Comparison of ENCODE assay signal across 11 cellular contexts in genomic region chr3:170585937-170586310, GRCh38. TPM values are rescaled to one million over a fixed set of nuclear protein-coding genes. Genes with fewer than 3 reads are reported as not detected.
DNase-seq lines count a peak whose midpoint lies in the region; TF ChIP-seq lines count a peak whose summit lies in the region.
"Had no signal": no experiment of that assay in that cellular context is flagged by ENCODE, and none has a peak within 500 bp of the region (broad histone marks: within the 10 kb centered on the region; RNA-seq: fewer than 3 reads in every experiment).

TSS of gene SLC7A14 (minus strand) at chr3:170586075. CDS start at chr3:170526936, 59,139 bp downstream.

- H3K4me1 Mint-ChIP-seq in glutamatergic neuron (ENCODE audit: low read depth, unreplicated experiment), result peaks cover 19% of the 10 kb centered on the region
- H3K4me1 Mint-ChIP-seq: activated naive CD4-positive, alpha-beta T cell treated with anti-CD3 and anti-CD28 coated beads, Interleukin-2, amount 50 U/mL, for 24 hours; natural killer cell had no signal

- intact Hi-C loops in prostate gland (cut with DNase I), result no loop called here

- H3K9me3 Mint-ChIP-seq in glutamatergic neuron (ENCODE audit: unreplicated experiment), result peaks cover 5% of the 10 kb centered on the region

- TF ChIP-seq POLR2A in prostate gland (IDR thresholded peaks at IDR 0.05), result no peak

- H3K9me3 ChIP-seq in HUES64 (ENCODE audit: insufficient read depth, low read depth, low read length), result no peaks in the 10 kb centered on the region
- no peaks in the 10 kb centered on the region for H3K9me3 ChIP-seq in prostate gland

- peak within 1 kb of the TSS; percentile 61 for H3K4me3 ChIP-seq in HUES64 (ENCODE audit: low read length)
- peak within 1 kb of the TSS; percentile 15 to 20 for H3K4me3 ChIP-seq in prostate gland

- TF ChIP-seq CTCF in glutamatergic neuron (IDR thresholded peaks at IDR 0.05; ENCODE audit: partially characterized antibody, unreplicated experiment) (no peak), prostate gland (IDR thresholded peaks at IDR 0.05) (no peak)

- H3K27me3 ChIP-seq in HUES64 (ENCODE audit: insufficient read depth, low read length), result peaks cover 47% of the 10 kb centered on the region
- H3K27me3 ChIP-seq in prostate gland (replicated peaks; ENCODE audit: insufficient read depth), result peaks cover 16% of the 10 kb centered on the region

- DNase-seq in SHP77 treated with DMSO at 0.1 percent for 48 hours (lab: John Stamatoyannopoulos, UW), result peak; percentile 16
- DNase-seq in glutamatergic neuron, result peak; percentile 62
- DNase-seq in prostate gland (ENCODE audit: low spot score), result no peak
- no peak for DNase-seq in NK-92 treated with Interleukin-12 subunit alpha and Interleukin-12 subunit beta, amount 100 ng/mL, for 24 hours (lab: John Stamatoyannopoulos, UW)
- DNase-seq in NCI-H1930 (lab: John Stamatoyannopoulos, UW), result no peak
- no peak for DNase-seq in HCEC 1CT
- DNase-seq: natural killer cell; stimulated activated naive CD4-positive, alpha-beta T cell treated with Interleukin-2 at 50 U/mL for 16 hours had no signal

- H3K4me1 ChIP-seq in HUES64 (ENCODE audit: insufficient read depth, low read length), result peaks cover 6% of the 10 kb centered on the region; the same call in 1 of the 2 replicates
- peaks cover 6% of the 10 kb centered on the region for H3K4me1 ChIP-seq in prostate gland (replicated peaks)

- H3K36me3 ChIP-seq in HUES64 (ENCODE audit: insufficient read depth, low read length) (no peaks in the 10 kb centered on the region), prostate gland (no peaks in the 10 kb centered on the region)

- peak within 1 kb of the TSS; percentile 78 for H3K4me3 Mint-ChIP-seq in glutamatergic neuron (ENCODE audit: unreplicated experiment)
- H3K4me3 Mint-ChIP-seq: activated naive CD4-positive, alpha-beta T cell treated with anti-CD3 and anti-CD28 coated beads, Interleukin-2, amount 50 U/mL, for 24 hours; natural killer cell had no signal

- H3K36me3 Mint-ChIP-seq in glutamatergic neuron (ENCODE audit: unreplicated experiment), result peaks cover 5% of the 10 kb centered on the region
- H3K36me3 Mint-ChIP-seq: natural killer cell had no signal

- H3K27ac ChIP-seq in HUES64 (ENCODE audit: low read depth, low read length), result no peak within 1 kb of the TSS
- H3K27ac ChIP-seq in prostate gland, result no peak within 1 kb of the TSS
- H3K27ac ChIP-seq: HL-60 had no signal

- WGBS in HUES64, result 8% methylated on average over 11 of the region's 12 CpGs
- 15% methylated on average over 10 of the region's 12 CpGs for WGBS in prostate gland

- H3K27me3 Mint-ChIP-seq in glutamatergic neuron (ENCODE audit: unreplicated experiment), result peaks cover 12% of the 10 kb centered on the region

- no peak within 1 kb of the TSS for H3K9ac ChIP-seq in HUES64 (ENCODE audit: low read depth, low read length)

- peak within 1 kb of the TSS; percentile 11 for H3K27ac Mint-ChIP-seq in glutamatergic neuron (ENCODE audit: unreplicated experiment)
- H3K27ac Mint-ChIP-seq: activated naive CD4-positive, alpha-beta T cell treated with anti-CD3 and anti-CD28 coated beads, Interleukin-2, amount 50 U/mL, for 24 hours; natural killer cell had no signal

RNA-seq across cellular contexts. Expression of gene SLC7A14, which starts in this region (rescaled TPM):
- polyA plus RNA-seq in HUES64 (2013, experiment 1 of 2), result 1.0 TPM
- 0.32 TPM for polyA plus RNA-seq in HUES64 (2013, experiment 2 of 2)
- 6.2 TPM for total RNA-seq in glutamatergic neuron (ENCODE audit: unreplicated experiment)
- under 1 TPM; 0.05 to 0.11 TPM for total RNA-seq in prostate gland
- total RNA-seq: natural killer cell had no signal

Comparison
In these comparisons a context has a peak if more than half of its experiments do, and no peak if none do; other contexts are left out.
1. DNase-seq: peak in SHP77 treated with DMSO at 0.1 percent for 48 hours (single experiment) and glutamatergic neuron (single experiment); none in prostate gland (single experiment), NK-92 treated with Interleukin-12 subunit alpha and Interleukin-12 subunit beta, amount 100 ng/mL, for 24 hours (single experiment), NCI-H1930 (0 of 2) and HCEC 1CT (single experiment).